In the genomic region with DNA sequence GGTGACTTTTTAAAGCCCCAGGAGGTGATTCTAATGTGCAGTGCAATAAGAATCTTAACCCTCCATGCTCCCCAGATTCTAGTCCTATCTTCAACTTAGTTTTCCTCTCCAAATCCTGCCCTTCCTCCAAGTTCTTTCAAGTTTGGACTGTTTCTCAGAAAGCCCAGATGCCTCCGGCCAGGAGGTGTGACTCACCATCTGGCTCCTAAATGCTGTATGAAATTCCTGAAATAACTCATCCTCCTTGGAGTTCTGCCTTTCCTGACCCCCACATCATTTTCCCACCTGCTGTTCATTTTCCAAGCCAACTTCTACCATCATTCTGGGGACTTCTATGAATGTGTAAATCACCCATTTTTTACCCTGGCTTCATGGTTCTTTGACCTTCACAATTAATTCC, we compare ENCODE assay signal across 1 cellular context.
TF ChIP-seq lines count a peak whose summit lies in the region.

No MANE protein-coding gene starts in this region.

TF ChIP-seq in IMR-90, 13 proteins besides CTCF, POLR2A, EP300 and RAD21 (continued from another document):
- TF ChIP-seq, protein P1, sequence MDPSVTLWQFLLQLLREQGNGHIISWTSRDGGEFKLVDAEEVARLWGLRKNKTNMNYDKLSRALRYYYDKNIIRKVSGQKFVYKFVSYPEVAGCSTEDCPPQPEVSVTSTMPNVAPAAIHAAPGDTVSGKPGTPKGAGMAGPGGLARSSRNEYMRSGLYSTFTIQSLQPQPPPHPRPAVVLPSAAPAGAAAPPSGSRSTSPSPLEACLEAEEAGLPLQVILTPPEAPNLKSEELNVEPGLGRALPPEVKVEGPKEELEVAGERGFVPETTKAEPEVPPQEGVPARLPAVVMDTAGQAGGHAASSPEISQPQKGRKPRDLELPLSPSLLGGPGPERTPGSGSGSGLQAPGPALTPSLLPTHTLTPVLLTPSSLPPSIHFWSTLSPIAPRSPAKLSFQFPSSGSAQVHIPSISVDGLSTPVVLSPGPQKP (IDR thresholded peaks at IDR 0.05; ENCODE audit: borderline replicate concordance, low read depth, low read length), result no peak
- no peak for TF ChIP-seq MAFK (IDR thresholded peaks at IDR 0.05; ENCODE audit: low read depth, low read length)
- no peak for TF ChIP-seq CEBPB (IDR thresholded peaks at IDR 0.05; ENCODE audit: low read depth, low read length)
- TF ChIP-seq MAZ (IDR thresholded peaks at IDR 0.05; ENCODE audit: borderline replicate concordance, low read depth, low read length), result no peak
- TF ChIP-seq RFX5 (IDR thresholded peaks at IDR 0.05; ENCODE audit: low read depth, low read length), result no peak
- TF ChIP-seq CHD1 (IDR thresholded peaks at IDR 0.05; ENCODE audit: low read depth, low read length), result no peak
- no peak for TF ChIP-seq FOS (IDR thresholded peaks at IDR 0.05; ENCODE audit: low read depth, low read length)
- TF ChIP-seq MXI1 (IDR thresholded peaks at IDR 0.05; ENCODE audit: borderline replicate concordance, low read depth, low read length), result no peak
- TF ChIP-seq BHLHE40 (IDR thresholded peaks at IDR 0.05; ENCODE audit: low read depth, low read length), result no peak
- TF ChIP-seq SMC3 (IDR thresholded peaks at IDR 0.05; ENCODE audit: low read depth, low read length), result no peak
- TF ChIP-seq RCOR1 (IDR thresholded peaks at IDR 0.05; ENCODE audit: insufficient replicate concordance, low read length), result no peak
- no peak for TF ChIP-seq NFE2L2 (IDR thresholded peaks at IDR 0.05; ENCODE audit: low read depth, low read length)
